Comparison of ENCODE assay signal across 9 cellular contexts in the genomic region with DNA sequence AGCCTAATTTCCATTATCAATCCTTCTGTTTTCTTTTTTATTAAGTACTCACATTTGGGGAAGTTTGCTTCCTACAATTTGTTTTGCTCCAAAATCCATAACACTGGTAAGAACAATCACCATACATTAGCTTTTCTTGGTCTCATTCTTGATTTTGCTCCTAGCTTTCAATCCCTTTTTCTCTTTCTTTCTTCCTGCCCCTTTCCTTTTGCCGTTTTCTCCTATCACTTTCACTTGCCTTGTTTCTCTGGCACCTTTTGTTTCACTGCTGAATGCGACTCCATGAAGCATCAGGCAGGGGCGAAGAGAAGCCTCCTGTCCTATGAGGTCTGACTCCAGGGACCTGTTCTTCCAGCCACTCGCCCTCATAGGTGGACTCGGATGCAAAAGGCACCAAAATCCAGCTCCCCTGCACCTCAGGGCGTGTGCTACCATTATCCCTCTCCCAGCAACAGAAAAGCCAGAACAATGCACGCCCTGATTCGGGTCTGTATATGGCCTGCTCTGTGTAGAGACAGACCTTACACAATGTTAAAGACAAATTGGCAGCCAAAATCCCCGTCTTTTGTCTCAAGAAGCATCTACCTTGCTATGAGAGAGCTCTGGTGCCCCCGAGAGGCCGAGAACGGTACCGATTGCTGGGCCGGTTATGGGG.
DNase-seq lines count a peak whose midpoint lies in the region; ATAC-seq, FAIRE-seq and TF ChIP-seq lines count a peak whose summit lies in the region.
"Had no signal": no experiment of that assay in that cellular context is flagged by ENCODE, and none has a peak within 500 bp of the region (broad histone marks: within the 10 kb centered on the region; RNA-seq: fewer than 3 reads in every experiment).

No MANE protein-coding gene starts in this region.

- no peak overlapping the region for H3K4me3 ChIP-seq in Loucy (ENCODE audit: low read length, poor library complexity, severe bottlenecking)
- no peak overlapping the region for H3K4me3 ChIP-seq in HepG2 (replicated peaks in 1 of 3; ENCODE audit: insufficient read depth in 1 of 3, low read depth in 2 of 3, low read length in 3 of 3)
- H3K4me3 ChIP-seq in upper lobe of left lung: no peak overlapping the region

- no peaks in the 10 kb centered on the region for H3K27me3 ChIP-seq in Loucy (ENCODE audit: insufficient read depth, low read length, poor library complexity, severe bottlenecking)
- peaks cover 0 to 5% of the 10 kb centered on the region in 2 experiments; a peak in 1 of 5 replicates for H3K27me3 ChIP-seq in HepG2 (ENCODE audit: control insufficient read depth in 1 of 2, insufficient read depth in 2 of 2, low read length in 2 of 2)
- no peaks in the 10 kb centered on the region for H3K27me3 ChIP-seq in upper lobe of left lung

- no peak for FAIRE-seq in HepG2 (lab: Jason Lieb, UNC)
- FAIRE-seq: colon had no signal

- POLR2A ChIA-PET in HepG2 (lab: Yijun Ruan, JAX): no interaction called here

- intact Hi-C loops in HepG2 (cut with micrococcal nuclease; ENCODE audit: unreplicated experiment): no loop called here

- 9% methylated on average over 13 of the region's 14 CpGs for WGBS in HepG2 (ENCODE audit: low lambda C conversion rate)
- WGBS in upper lobe of left lung, 2 donors: 21 to 42% methylated on average over 6 to 14 of the region's 14 CpGs

- TF ChIP-seq EP300 in HepG2 (IDR thresholded peaks at IDR 0.05; ENCODE audit: low read depth in 2 of 2, low read length in 2 of 2) (no peak), HepG2 (CRISPR knock-in tag; IDR thresholded peaks at IDR 0.05; ENCODE audit: borderline replicate concordance) (no peak), upper lobe of left lung (IDR thresholded peaks at IDR 0.05) (no peak)

- H3K4me2 ChIP-seq in Loucy (ENCODE audit: low read depth, low read length, poor library complexity, severe bottlenecking) (no peak overlapping the region), HepG2 (ENCODE audit: low read depth, low read length) (no peak overlapping the region)

- H3K27ac ChIP-seq in HepG2 (ENCODE audit: extremely low read length, insufficient read depth, low read length): no peak overlapping the region
- no peak overlapping the region for H3K27ac ChIP-seq in upper lobe of left lung

- peak; percentile 81 for ATAC-seq in GM21723 (IDR thresholded peaks at IDR 0.05; ENCODE audit: unreplicated experiment)
- peak; percentile 97 for ATAC-seq in HepG2
- ATAC-seq in upper lobe of left lung (ENCODE audit: low FRiP score in 2 of 2): peak; percentile 58 to 68
- ATAC-seq in HG02571 (IDR thresholded peaks at IDR 0.05; ENCODE audit: unreplicated experiment): no peak

- no peak overlapping the region for H3K9ac ChIP-seq in Loucy (ENCODE audit: low read depth, low read length, poor library complexity, severe bottlenecking)
- H3K9ac ChIP-seq in HepG2 (ENCODE audit: insufficient read depth, low read depth, low read length): no peak overlapping the region

- H3K79me2 ChIP-seq in Loucy (ENCODE audit: insufficient read depth, low read length): no peaks in the 10 kb centered on the region
- no peaks in the 10 kb centered on the region for H3K79me2 ChIP-seq in HepG2 (ENCODE audit: insufficient read depth, low read length)

- H3K36me3 ChIP-seq in Loucy (ENCODE audit: insufficient read depth, low read length) (no peaks in the 10 kb centered on the region), HepG2 (replicated peaks in 1 of 2; ENCODE audit: control insufficient read depth in 1 of 2, insufficient read depth in 2 of 2, low read length in 2 of 2) (no peaks in the 10 kb centered on the region), upper lobe of left lung (no peaks in the 10 kb centered on the region)

- TF ChIP-seq POLR2A in HepG2 (IDR thresholded peaks at IDR 0.05; ENCODE audit: insufficient read depth in 1 of 2, low read depth in 2 of 2, low read length in 2 of 2) (no peak), upper lobe of left lung (IDR thresholded peaks at IDR 0.05) (no peak)

- in situ Hi-C loops in HepG2 (cut with HindIII; ENCODE audit: extremely low pct_ligation_motif_present, low pct_unique_long_range_greater_than_20kb): loop anchor here (10.0 to 25.0 kb wide), 2 partner anchors 709 to 891 kb away; partner anchors contain the start of gene EPHB1

- no TSS peak for BruUV-seq in HepG2 (replicated peaks; lab: Mats Ljungman, UMichigan)

- TF ChIP-seq RAD21 in HepG2 (CRISPR knock-in tag; IDR thresholded peaks at IDR 0.05): 0 out of 2 replicates have a peak, but pooled peaks have one; percentile 23

- no peaks in the 10 kb centered on the region for H3K9me2 ChIP-seq in Loucy (replicated peaks; ENCODE audit: low read depth, low read length)

- CTCF ChIA-PET in HepG2 (lab: Yijun Ruan, JAX; ENCODE audit: low intra/inter-chr PET ratio, low total read pairs): interaction anchor here (1.8 kb wide), 1 partner anchor 709 kb away, joined by 9 read pairs; the partner anchor contains the start of gene EPHB1

- H3F3A ChIP-seq in Loucy (ENCODE audit: low read depth): no peaks in the 10 kb centered on the region

- TF ChIP-seq CTCF in Loucy (conservative IDR thresholded peaks at IDR 0.05; ENCODE audit: low read length) (peak; percentile 84), HepG2 (CRISPR knock-in tag; IDR thresholded peaks at IDR 0.05) (peak; percentile 78), upper lobe of left lung (IDR thresholded peaks at IDR 0.05) (peak in 4 of 6 experiments; percentile 45 to 53 (median 46))

- peak overlapping the region; percentile 18; the same call in 1 of the 2 replicates for H2AFZ ChIP-seq in Loucy (ENCODE audit: low read length)
- H2AFZ ChIP-seq in HepG2 (ENCODE audit: low read length): no peak overlapping the region

- no peaks in the 10 kb centered on the region for H3K9me3 ChIP-seq in Loucy (ENCODE audit: insufficient read depth, low read depth, low read length)
- H3K9me3 ChIP-seq in HepG2 (ENCODE audit: low read length): no peaks in the 10 kb centered on the region
- H3K9me3 ChIP-seq in upper lobe of left lung: no peaks in the 10 kb centered on the region

- H3K4me1 ChIP-seq in Loucy (ENCODE audit: insufficient read depth, low read length, poor library complexity, severe bottlenecking): peaks cover 12% of the 10 kb centered on the region
- H3K4me1 ChIP-seq in HepG2 (ENCODE audit: insufficient read depth, low read length): no peaks in the 10 kb centered on the region
- H3K4me1 ChIP-seq in upper lobe of left lung: no peaks in the 10 kb centered on the region

- H4K20me1 ChIP-seq in Loucy (ENCODE audit: insufficient read depth, low read length, poor library complexity, severe bottlenecking) (no peaks in the 10 kb centered on the region), HepG2 (ENCODE audit: insufficient read depth, low read length) (no peaks in the 10 kb centered on the region)

- DNase-seq in GM04504 (ENCODE audit: low read depth) (peak; percentile 44), RPMI7951 (ENCODE audit: low read depth) (peak; percentile 66), dedifferentiated amniotic fluid mesenchymal stem cell (ENCODE audit: extremely low spot score) (peak; percentile 35), HepG2 (ENCODE audit: low spot score) (peak; percentile 20), upper lobe of left lung (peak; percentile 3 to 37)

TF ChIP-seq in HepG2, 621 proteins besides CTCF, POLR2A, EP300 and RAD21 (continues in another document):
- TF ChIP-seq BORCS8-MEF2B (CRISPR knock-in tag; IDR thresholded peaks at IDR 0.05) (no peak), SMC3 (IDR thresholded peaks at IDR 0.05; ENCODE audit: low read length) (peak; percentile 23; the same call in 1 of the 2 replicates), SAP130 (CRISPR knock-in tag; IDR thresholded peaks at IDR 0.05; ENCODE audit: low read depth) (no peak), PPARG (CRISPR knock-in tag; conservative IDR thresholded peaks at IDR 0.05) (no peak), ZNF256 (CRISPR knock-in tag; conservative IDR thresholded peaks at IDR 0.05) (no peak), CREB1 (IDR thresholded peaks at IDR 0.05) (no peak), CREB1 (CRISPR knock-in tag; IDR thresholded peaks at IDR 0.05) (no peak), ZNF232 (CRISPR knock-in tag; IDR thresholded peaks at IDR 0.05; ENCODE audit: borderline replicate concordance) (no peak), TEAD3 (CRISPR knock-in tag; optimal IDR thresholded peaks at IDR 0.05; ENCODE audit: borderline replicate concordance) (peak; percentile 10), ZNF549 (CRISPR knock-in tag; IDR thresholded peaks at IDR 0.05) (no peak), ZNF839 (CRISPR knock-in tag; IDR thresholded peaks at IDR 0.05; ENCODE audit: borderline replicate concordance) (no peak), SOX6 (IDR thresholded peaks at IDR 0.05) (no peak), SOX6 (CRISPR knock-in tag; IDR thresholded peaks at IDR 0.05) (no peak), STAG1 (CRISPR knock-in tag; IDR thresholded peaks at IDR 0.05) (peak; percentile 80), HOXA5 (CRISPR knock-in tag; IDR thresholded peaks at IDR 0.05) (no peak), PCBP1 (IDR thresholded peaks at IDR 0.05; ENCODE audit: borderline replicate concordance, low read depth, low read length) (no peak), ZNF362 (CRISPR knock-in tag; IDR thresholded peaks at IDR 0.05; ENCODE audit: borderline replicate concordance) (no peak)
